8 cellular contexts compared by ENCODE assay signal in genomic region chr6:3054229-3055157, GRCh38. TPM values are rescaled to one million over a fixed set of nuclear protein-coding genes. Genes with fewer than 3 reads are reported as not detected.
A peak's percentile ranks its signal among the peaks of the same experiment; 100 is the strongest.
DNase-seq lines count a peak whose midpoint lies in the region; ATAC-seq and TF ChIP-seq lines count a peak whose summit lies in the region.
"Not testable (repeated sequence)": the region's sequence is repeated elsewhere in the genome, so short reads cannot be mapped to it uniquely, and the experiment has no call there.

No MANE protein-coding gene starts in this region.

- H3K9ac ChIP-seq in HUES6 (ENCODE audit: low read length), result peak overlapping the region; percentile 64

- not testable (repeated sequence) for H3K27me3 ChIP-seq in BE2C; HUES6 (ENCODE audit: control insufficient read depth, insufficient read depth, low read length); hepatocyte

- 19% methylated on average over 27 of the region's 27 CpGs for WGBS in hepatocyte (ENCODE audit: low lambda C conversion rate, missing lambda C conversion rate)

- H2AFZ ChIP-seq in hepatocyte, result peak overlapping the region; percentile 65

- peak overlapping the region; percentile 80 for H3K4me2 ChIP-seq in hepatocyte

- TF ChIP-seq CTCF in BE2C (IDR thresholded peaks at IDR 0.05; ENCODE audit: low read depth, low read length); hepatocyte (IDR thresholded peaks at IDR 0.05; ENCODE audit: poor library complexity): not testable (repeated sequence)

- not testable (repeated sequence) for H3K9me3 Mint-ChIP-seq in activated T-cell treated with anti-CD3 and anti-CD28 coated beads, Interleukin-2, amount 50 U/mL, for 24 hours; naive thymus-derived CD8-positive, alpha-beta T cell; stimulated activated naive CD8-positive, alpha-beta T cell treated with anti-CD3 and anti-CD28 coated beads, Interleukin-15, amount 100 ng/mL, for 72 hours

- not testable (repeated sequence) for H3K27me3 Mint-ChIP-seq in activated T-cell treated with anti-CD3 and anti-CD28 coated beads, Interleukin-2, amount 50 U/mL, for 24 hours; naive thymus-derived CD8-positive, alpha-beta T cell; stimulated activated naive CD8-positive, alpha-beta T cell treated with anti-CD3 and anti-CD28 coated beads, Interleukin-15, amount 100 ng/mL, for 72 hours

- not testable (repeated sequence) for H3K79me2 ChIP-seq in hepatocyte

- not testable (repeated sequence) for H3K36me3 ChIP-seq in BE2C; HUES6 (ENCODE audit: control insufficient read depth, insufficient read depth, low read length); hepatocyte (replicated peaks; ENCODE audit: insufficient read depth, low read depth)

- POLR2A ChIA-PET in naive thymus-derived CD8-positive, alpha-beta T cell (lab: Charles Lee), result interaction anchor here (0.6 to 2.5 kb wide), 15 partner anchors 8 to 963 kb away, joined by 3 to 34 read pairs (median 4); partner anchors contain the start of genes NQO2, RIPK1, SERPINB1 and WRNIP1

- not testable (repeated sequence) for H3K9me2 ChIP-seq in hepatocyte (replicated peaks; ENCODE audit: insufficient read depth)

- not testable (repeated sequence) for H3K9me3 ChIP-seq in BE2C; HUES6 (ENCODE audit: control insufficient read depth, insufficient read depth, low read depth, low read length); hepatocyte (ENCODE audit: low read depth)

- H3K27ac ChIP-seq in HUES6 (ENCODE audit: low read depth, low read length) (peak overlapping the region; percentile 3; the same call in 1 of the 2 replicates), hepatocyte (peak overlapping the region; percentile 59)

- not testable (repeated sequence) for H3K4me1 ChIP-seq in BE2C; hepatocyte (ENCODE audit: insufficient read depth)
- H3K4me1 ChIP-seq in HUES6 (ENCODE audit: control insufficient read depth, insufficient read depth, low read length), result peaks cover 20% of the 10 kb centered on the region

- peaks cover 25% of the 10 kb centered on the region for H3K4me1 Mint-ChIP-seq in activated T-cell treated with anti-CD3 and anti-CD28 coated beads, Interleukin-2, amount 50 U/mL, for 24 hours (ENCODE audit: low read depth)
- peaks cover 9 to 33% (median 28%) of the 10 kb centered on the region in 4 donors for H3K4me1 Mint-ChIP-seq in naive thymus-derived CD8-positive, alpha-beta T cell
- peaks cover 46% of the 10 kb centered on the region for H3K4me1 Mint-ChIP-seq in stimulated activated naive CD8-positive, alpha-beta T cell treated with anti-CD3 and anti-CD28 coated beads, Interleukin-15, amount 100 ng/mL, for 72 hours

- not testable (repeated sequence) for H4K20me1 ChIP-seq in hepatocyte (ENCODE audit: insufficient read depth, poor library complexity, severe bottlenecking)

- not testable (repeated sequence) for H3K36me3 Mint-ChIP-seq in activated T-cell treated with anti-CD3 and anti-CD28 coated beads, Interleukin-2, amount 50 U/mL, for 24 hours (ENCODE audit: low read depth); naive thymus-derived CD8-positive, alpha-beta T cell

- H3K4me3 Mint-ChIP-seq in activated T-cell treated with anti-CD3 and anti-CD28 coated beads, Interleukin-2, amount 50 U/mL, for 24 hours, result peak overlapping the region; percentile 74
- H3K4me3 Mint-ChIP-seq in naive thymus-derived CD8-positive, alpha-beta T cell, result peak overlapping the region; percentile 31 to 83 (median 66)
- peak overlapping the region; percentile 82 for H3K4me3 Mint-ChIP-seq in stimulated activated naive CD8-positive, alpha-beta T cell treated with anti-CD3 and anti-CD28 coated beads, Interleukin-15, amount 100 ng/mL, for 72 hours

- DNase-seq in BE2C, result peak; percentile 42
- peak; percentile 83 for DNase-seq in NCI-H69 (lab: John Stamatoyannopoulos, UW)
- not testable (repeated sequence) for DNase-seq in activated T-cell treated with anti-CD3 and anti-CD28 coated beads, Interleukin-2, amount 50 U/mL, for 24 hours; naive thymus-derived CD8-positive, alpha-beta T cell; stimulated activated naive CD8-positive, alpha-beta T cell treated with anti-CD3 and anti-CD28 coated beads, Interleukin-15, amount 100 ng/mL, for 72 hours
- DNase-seq in dermis microvascular lymphatic vessel endothelial cell (ENCODE audit: low read depth in 2 of 2), result peak; percentile 22 to 35
- DNase-seq in hepatocyte (ENCODE audit: low spot score), result peak; percentile 51

- ATAC-seq in naive thymus-derived CD8-positive, alpha-beta T cell, result not testable (repeated sequence)
- ATAC-seq in stimulated activated naive CD8-positive, alpha-beta T cell treated with anti-CD3 and anti-CD28 coated beads, Interleukin-15, amount 100 ng/mL, for 72 hours, result peak; percentile 1

- not testable (repeated sequence) for H3K27ac Mint-ChIP-seq in activated T-cell treated with anti-CD3 and anti-CD28 coated beads, Interleukin-2, amount 50 U/mL, for 24 hours; stimulated activated naive CD8-positive, alpha-beta T cell treated with anti-CD3 and anti-CD28 coated beads, Interleukin-15, amount 100 ng/mL, for 72 hours
- H3K27ac Mint-ChIP-seq in naive thymus-derived CD8-positive, alpha-beta T cell, result peak overlapping the region in 3 of 10 donors; percentile 19 to 62 (median 27)

- H3K4me3 ChIP-seq in BE2C (ENCODE audit: low read depth, low read length), result peak overlapping the region; percentile 53
- H3K4me3 ChIP-seq in HUES6 (ENCODE audit: low read depth, low read length), result peak overlapping the region; percentile 59
- not testable (repeated sequence) for H3K4me3 ChIP-seq in hepatocyte

RNA-seq across cellular contexts. Expression of gene RIPK1, which starts 13.8 kb away (rescaled TPM):
- 7.4 TPM for polyA plus RNA-seq in BE2C (2012; ENCODE audit: insufficient read depth, insufficient read length, low read depth)
- 19.8 and 27.6 TPM in 2 replicates for total RNA-seq in dermis microvascular lymphatic vessel endothelial cell
- total RNA-seq in hepatocyte, result 16.2 and 21.0 TPM in 2 replicates
- polyA plus RNA-seq in hepatocyte, result 14.0 and 14.6 TPM in 2 replicates
- total RNA-seq in naive thymus-derived CD8-positive, alpha-beta T cell, result 10 to 100 TPM; 31.0 to 35.3 TPM
- polyA plus RNA-seq in naive thymus-derived CD8-positive, alpha-beta T cell, result 10 to 100 TPM in 2 of 3 donors, 1 to 10 TPM in 1; 9.5 to 17.5 (median 11.2) TPM

RNA-seq across cellular contexts. Expression of gene NQO2, which starts 54.8 kb away (rescaled TPM):
- polyA plus RNA-seq in BE2C (2012; ENCODE audit: insufficient read depth, insufficient read length, low read depth), result 19.9 TPM
- total RNA-seq in dermis microvascular lymphatic vessel endothelial cell (12.2 and 24.9 TPM in 2 replicates), hepatocyte (22.5 and 23.4 TPM in 2 replicates)
- polyA plus RNA-seq in hepatocyte, result 28.6 and 38.5 TPM in 2 replicates
- total RNA-seq in naive thymus-derived CD8-positive, alpha-beta T cell, result 10 to 100 TPM; 21.0 to 21.4 TPM
- polyA plus RNA-seq in naive thymus-derived CD8-positive, alpha-beta T cell, result 10 to 100 TPM; 37.9 to 48.1 (median 39.0) TPM
